ENCODE assay signal across 8 cellular contexts in the genomic region with DNA sequence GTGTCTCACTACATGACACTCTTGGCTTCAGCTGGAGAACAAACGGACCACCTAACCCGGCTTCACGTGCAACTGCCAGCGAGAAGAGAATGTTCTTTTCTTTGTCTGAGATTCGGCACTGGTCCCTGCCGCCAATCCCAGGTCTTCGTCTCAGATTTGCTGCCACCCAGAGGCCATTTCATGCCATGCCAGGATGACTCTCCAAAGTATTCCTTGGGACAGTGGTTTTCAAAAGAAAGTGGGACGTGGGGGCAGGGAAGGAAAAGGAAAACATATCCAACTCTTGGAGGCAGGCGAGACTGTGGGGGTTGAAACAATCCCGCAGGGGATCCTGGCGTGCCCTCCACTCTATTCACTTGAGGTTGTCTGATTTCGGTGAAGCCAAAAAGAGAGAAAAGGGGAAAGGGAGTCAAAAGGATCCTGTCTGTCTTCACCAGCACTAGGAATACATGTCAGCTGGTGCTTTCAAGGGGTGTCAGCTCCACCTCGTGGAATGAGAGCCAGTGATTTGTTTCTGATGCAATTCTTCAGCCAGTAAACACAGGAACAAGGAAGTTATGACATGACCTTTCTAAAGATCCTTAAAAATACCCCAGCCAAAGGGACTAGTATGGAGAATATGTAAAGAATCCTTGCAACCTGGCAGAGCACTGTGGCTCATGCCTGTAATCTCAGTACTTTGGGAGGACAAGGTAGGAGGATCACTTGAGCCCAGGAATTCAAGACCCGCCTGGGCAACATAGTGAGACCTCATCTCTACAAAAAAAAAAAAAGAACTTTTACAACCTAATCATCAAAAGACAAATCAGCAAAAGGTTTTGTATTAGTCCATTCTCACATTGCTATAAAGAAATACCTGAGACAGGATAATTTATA. TPM values are rescaled to one million over a fixed set of nuclear protein-coding genes. Genes with fewer than 3 reads are reported as not detected.
DNase-seq lines count a peak whose midpoint lies in the region; ATAC-seq and TF ChIP-seq lines count a peak whose summit lies in the region.

No MANE protein-coding gene starts in this region.

- intact Hi-C loops in PC-9 (cut with micrococcal nuclease; ENCODE audit: unreplicated experiment), result loop anchor here (1.0 kb wide), 5 partner anchors 15 to 162 kb away; no protein-coding TSS in a partner anchor

- peak overlapping the region; percentile 7 for H3K9ac ChIP-seq in iPS-18a (ENCODE audit: low read length)

- H3K9me2 ChIP-seq in PC-9 (ENCODE audit: insufficient read depth), result peaks cover 7% of the 10 kb centered on the region; the same call in 1 of the 2 replicates

- TF ChIP-seq CTCF in PC-9 (conservative IDR thresholded peaks at IDR 0.05) (peak; percentile 89), astrocyte of the spinal cord (IDR thresholded peaks at IDR 0.05; ENCODE audit: low read depth, low read length) (peak; percentile 92)

- DNase-seq in DMS53 (lab: John Stamatoyannopoulos, UW) (peak; percentile 64), HuH-7.5 (ENCODE audit: low spot score) (peak; percentile 44), PC-9 (peak; percentile 78 to 94), astrocyte of the spinal cord (ENCODE audit: low read depth, low spot score) (peak; percentile 75)

- H3K9me3 ChIP-seq in PC-9 (ENCODE audit: insufficient read depth, low read depth) (no peaks in the 10 kb centered on the region), iPS-18a (ENCODE audit: control insufficient read depth, low read depth, low read length) (no peaks in the 10 kb centered on the region)

- ATAC-seq in GM21367 (IDR thresholded peaks at IDR 0.05; ENCODE audit: unreplicated experiment) (peak; percentile 77), HG03457 (IDR thresholded peaks at IDR 0.05; ENCODE audit: unreplicated experiment) (no peak)

- CTCF ChIA-PET in PC-9 (lab: Charles Lee), result no interaction called here

- H3K4me1 ChIP-seq in PC-9 (replicated peaks; ENCODE audit: insufficient read depth), result peaks cover 38% of the 10 kb centered on the region
- peaks cover 15% of the 10 kb centered on the region for H3K4me1 ChIP-seq in iPS-18a (ENCODE audit: control insufficient read depth, low read depth, low read length)

- no peaks in the 10 kb centered on the region for H4K20me1 ChIP-seq in PC-9 (ENCODE audit: insufficient read depth)

- H3K27me3 ChIP-seq in PC-9 (ENCODE audit: insufficient read depth, low read depth) (no peaks in the 10 kb centered on the region), iPS-18a (ENCODE audit: control insufficient read depth, insufficient read depth, low read length) (peaks cover 12% of the 10 kb centered on the region)

- peak overlapping the region; percentile 49 for H3K4me3 ChIP-seq in PC-9
- H3K4me3 ChIP-seq in astrocyte of the spinal cord (ENCODE audit: low read depth, low read length), result no peak overlapping the region
- peak overlapping the region; percentile 2 for H3K4me3 ChIP-seq in iPS-18a (ENCODE audit: low read length)
- H3K4me3 ChIP-seq in skin epidermis, result no peak overlapping the region

- peak overlapping the region; percentile 83 for H3K4me2 ChIP-seq in PC-9

- H3F3A ChIP-seq in PC-9 (ENCODE audit: insufficient read depth, low read depth), result peaks cover 23% of the 10 kb centered on the region

- no peaks in the 10 kb centered on the region for H3K79me2 ChIP-seq in PC-9 (ENCODE audit: low read depth)

- TSS peak; percentile 89 for BruUV-seq in PC-9 (replicated peaks; lab: Mats Ljungman, UMichigan)

- in situ Hi-C loops in astrocyte of the spinal cord (cut with HindIII; ENCODE audit: low sequenced_read_pairs), result no loop called here

- H3K27ac ChIP-seq in PC-9 (peak overlapping the region; percentile 90), iPS-18a (ENCODE audit: low read length) (no peak overlapping the region), skin epidermis (peak overlapping the region in 18 of 21 experiments; percentile 2 to 84 (median 54))

- peak overlapping the region; percentile 80 for H2AFZ ChIP-seq in PC-9

- POLR2A ChIA-PET in PC-9 (lab: Charles Lee; ENCODE audit: unreplicated experiment), result interaction anchor here (0.5 to 0.7 kb wide), 4 partner anchors 15 to 46 kb away, joined by 3 to 10 read pairs (median 4); no protein-coding TSS in a partner anchor

- no peaks in the 10 kb centered on the region for H3K36me3 ChIP-seq in PC-9 (ENCODE audit: low read depth)
- H3K36me3 ChIP-seq in iPS-18a (ENCODE audit: control insufficient read depth, low read depth, low read length), result no peaks in the 10 kb centered on the region

RNA-seq across cellular contexts. Expression of gene APLNR, which starts 41.0 kb away (rescaled TPM):
- not detected in 2 replicates for total RNA-seq in PC-9 (2021)

RNA-seq across cellular contexts. Expression of gene TNKS1BP1, which starts 46.7 kb away (rescaled TPM):
- total RNA-seq in PC-9 (2021), result 181 and 218 TPM in 2 replicates

RNA-seq across cellular contexts. Expression of gene SSRP1, which starts 57.6 kb away (rescaled TPM):
- total RNA-seq in PC-9 (2021), result 286 and 290 TPM in 2 replicates

Comparison
In these comparisons a context has a peak if more than half of its experiments do, and no peak if none do; other contexts are left out.
1. H3K4me3 ChIP-seq: peak in PC-9 (single experiment) and iPS-18a (single experiment); none in astrocyte of the spinal cord (single experiment) and skin epidermis (0 of 7).
2. Peak in every context shown above with its lines, with median percentiles within 50 percentile points of each other: DNase-seq.